8 cellular contexts compared by ENCODE assay signal in the genomic region with DNA sequence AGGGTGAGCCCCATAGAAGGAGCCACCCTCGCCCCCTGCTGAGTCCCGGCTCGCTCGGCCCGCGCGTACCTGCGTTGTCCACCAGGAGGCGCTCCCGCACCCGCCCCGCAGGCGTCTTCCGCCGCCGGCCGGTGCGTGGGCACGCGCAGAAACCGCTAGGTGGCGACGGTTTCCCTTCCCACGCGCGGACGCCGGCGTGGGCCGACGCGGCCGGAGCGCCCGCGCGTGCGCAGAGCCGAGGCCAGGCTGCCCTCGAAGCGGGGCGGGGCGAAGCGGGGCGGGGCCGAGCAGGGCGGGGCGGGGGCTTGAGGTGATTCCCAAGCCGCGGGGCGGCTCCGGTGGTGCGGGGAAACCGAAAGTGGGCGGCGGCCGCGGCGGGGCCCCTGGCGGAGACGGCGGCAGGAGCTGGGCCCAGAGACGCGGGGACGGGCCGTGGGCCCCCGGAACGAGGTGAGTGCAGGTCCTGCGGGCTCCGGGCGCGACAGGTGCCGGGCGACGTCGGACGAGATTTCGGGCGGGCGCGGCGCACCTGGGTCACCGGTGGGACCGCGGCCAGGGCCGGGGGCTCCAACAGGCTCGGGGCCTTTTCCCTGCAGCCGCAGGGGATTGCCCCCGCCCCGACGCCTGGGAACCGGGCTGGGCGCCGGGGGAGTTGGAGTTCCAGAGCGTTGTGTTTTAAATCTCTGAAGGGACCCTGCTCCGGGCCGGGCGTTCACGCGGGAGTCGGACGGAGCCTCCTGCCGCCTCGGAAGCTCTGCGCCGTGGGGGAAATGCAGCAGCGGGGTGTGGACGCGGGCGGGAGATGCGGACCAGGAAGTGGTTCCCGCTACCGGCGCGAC. TPM values are rescaled to one million over a fixed set of nuclear protein-coding genes. Genes with fewer than 3 reads are reported as not detected.
A peak's percentile ranks its signal among the peaks of the same experiment; 100 is the strongest.
DNase-seq lines count a peak whose midpoint lies in the region; ATAC-seq and TF ChIP-seq lines count a peak whose summit lies in the region.

A gene with protein sequence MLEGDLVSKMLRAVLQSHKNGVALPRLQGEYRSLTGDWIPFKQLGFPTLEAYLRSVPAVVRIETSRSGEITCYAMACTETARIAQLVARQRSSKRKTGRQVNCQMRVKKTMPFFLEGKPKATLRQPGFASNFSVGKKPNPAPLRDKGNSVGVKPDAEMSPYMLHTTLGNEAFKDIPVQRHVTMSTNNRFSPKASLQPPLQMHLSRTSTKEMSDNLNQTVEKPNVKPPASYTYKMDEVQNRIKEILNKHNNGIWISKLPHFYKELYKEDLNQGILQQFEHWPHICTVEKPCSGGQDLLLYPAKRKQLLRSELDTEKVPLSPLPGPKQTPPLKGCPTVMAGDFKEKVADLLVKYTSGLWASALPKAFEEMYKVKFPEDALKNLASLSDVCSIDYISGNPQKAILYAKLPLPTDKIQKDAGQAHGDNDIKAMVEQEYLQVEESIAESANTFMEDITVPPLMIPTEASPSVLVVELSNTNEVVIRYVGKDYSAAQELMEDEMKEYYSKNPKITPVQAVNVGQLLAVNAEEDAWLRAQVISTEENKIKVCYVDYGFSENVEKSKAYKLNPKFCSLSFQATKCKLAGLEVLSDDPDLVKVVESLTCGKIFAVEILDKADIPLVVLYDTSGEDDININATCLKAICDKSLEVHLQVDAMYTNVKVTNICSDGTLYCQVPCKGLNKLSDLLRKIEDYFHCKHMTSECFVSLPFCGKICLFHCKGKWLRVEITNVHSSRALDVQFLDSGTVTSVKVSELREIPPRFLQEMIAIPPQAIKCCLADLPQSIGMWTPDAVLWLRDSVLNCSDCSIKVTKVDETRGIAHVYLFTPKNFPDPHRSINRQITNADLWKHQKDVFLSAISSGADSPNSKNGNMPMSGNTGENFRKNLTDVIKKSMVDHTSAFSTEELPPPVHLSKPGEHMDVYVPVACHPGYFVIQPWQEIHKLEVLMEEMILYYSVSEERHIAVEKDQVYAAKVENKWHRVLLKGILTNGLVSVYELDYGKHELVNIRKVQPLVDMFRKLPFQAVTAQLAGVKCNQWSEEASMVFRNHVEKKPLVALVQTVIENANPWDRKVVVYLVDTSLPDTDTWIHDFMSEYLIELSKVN (plus strand): TSS at position 308 of the 839 bp plus-strand sequence. CDS start 16,370 bp downstream, outside the sequence.

- no peaks in the 10 kb centered on the region for H3K36me3 ChIP-seq in mesendoderm (ENCODE audit: control insufficient read depth, insufficient read depth, low read length)

- no peak within 1 kb of the TSS for H2AK5ac ChIP-seq in mesendoderm (ENCODE audit: low read length)

- no peak within 1 kb of the TSS for H3K23ac ChIP-seq in mesendoderm (ENCODE audit: low read length)

- peaks cover 21 to 22% of the 10 kb centered on the region in 2 donors for H3K27me3 Mint-ChIP-seq in effector memory CD8-positive, alpha-beta T cell

- H3K79me1 ChIP-seq in mesendoderm (ENCODE audit: low read length) = no peaks in the 10 kb centered on the region

- H3K4me3 ChIP-seq in mesendoderm (ENCODE audit: low read length) = peak within 1 kb of the TSS; percentile 1

- peak within 1 kb of the TSS; percentile 16 for H3K4me2 ChIP-seq in mesendoderm (ENCODE audit: low read length)

- WGBS in mesendoderm (ENCODE audit: extremely low coverage, insufficient coverage, low lambda C conversion rate) = no CpG with 5 or more reads among the region's 115 CpGs

- H3K4me1 ChIP-seq in mesendoderm (ENCODE audit: control insufficient read depth, low read depth, low read length) = no peaks in the 10 kb centered on the region

- peak in 13 of 14 donors; percentile 23 to 91 (median 73) for DNase-seq in C1 segment of cervical spinal cord (lab: John Stamatoyannopoulos, UW)
- DNase-seq in NCI-H82 (lab: John Stamatoyannopoulos, UW) = peak; percentile 82
- DNase-seq in activated CD8-positive, alpha-beta memory T cell treated with anti-CD3 and anti-CD28 coated beads for 24 hours = peak; percentile 97
- DNase-seq in effector memory CD8-positive, alpha-beta T cell = peak; percentile 90 to 94 (median 91)
- DNase-seq in mesendoderm = peak; percentile 56
- DNase-seq in stimulated activated CD8-positive, alpha-beta memory T cell treated with anti-CD3 and anti-CD28 coated beads, Interleukin-12 subunit alpha, Interleukin-12 subunit beta, amount 100 ng/mL, for 4 hours (ENCODE audit: low read depth) = peak; percentile 93

- no peak within 1 kb of the TSS for H2BK15ac ChIP-seq in mesendoderm (replicated peaks; ENCODE audit: low read depth)

- peaks cover 25 to 35% of the 10 kb centered on the region in 2 donors for H3K4me1 Mint-ChIP-seq in effector memory CD8-positive, alpha-beta T cell (ENCODE audit: low read depth in 2 of 2)

- H3K4me3 Mint-ChIP-seq in effector memory CD8-positive, alpha-beta T cell = peak within 1 kb of the TSS; percentile 83 to 86

- no peak within 1 kb of the TSS for H3K18ac ChIP-seq in mesendoderm (ENCODE audit: low read length)

- H3K79me2 ChIP-seq in mesendoderm (ENCODE audit: control insufficient read depth, insufficient read depth, low read length) = no peaks in the 10 kb centered on the region

- peak; percentile 82 for ATAC-seq in HG03432 (IDR thresholded peaks at IDR 0.05; ENCODE audit: unreplicated experiment)
- peak; percentile 87 for ATAC-seq in effector memory CD8-positive, alpha-beta T cell (replicated peaks)

- peak within 1 kb of the TSS; percentile 92 to 93 for H3K27ac Mint-ChIP-seq in effector memory CD8-positive, alpha-beta T cell

- TF ChIP-seq POLR2A in GM19193 (IDR thresholded peaks at IDR 0.05; ENCODE audit: extremely low read depth, insufficient read depth, insufficient read length) = peak; percentile 55

- no peak within 1 kb of the TSS for H3K27ac ChIP-seq in mesendoderm (ENCODE audit: low read depth, low read length)

- H2BK5ac ChIP-seq in mesendoderm (ENCODE audit: low read length) = no peak within 1 kb of the TSS

- peaks cover 2% of the 10 kb centered on the region for H3K36me3 Mint-ChIP-seq in effector memory CD8-positive, alpha-beta T cell (ENCODE audit: insufficient read depth)

- peak within 1 kb of the TSS; percentile 38 for H3K9ac ChIP-seq in mesendoderm (ENCODE audit: low read length)

- peak within 1 kb of the TSS; percentile 26 for H3K56ac ChIP-seq in mesendoderm (ENCODE audit: low read length)

- no peak within 1 kb of the TSS for H4K5ac ChIP-seq in mesendoderm (ENCODE audit: low read length)

- no peaks in the 10 kb centered on the region for H3K9me3 Mint-ChIP-seq in effector memory CD8-positive, alpha-beta T cell

- no peak within 1 kb of the TSS for H2BK120ac ChIP-seq in mesendoderm (ENCODE audit: low read depth, low read length)

- peak within 1 kb of the TSS; percentile 42 for H4K8ac ChIP-seq in mesendoderm (ENCODE audit: low read depth, low read length)

- H3K4ac ChIP-seq in mesendoderm (ENCODE audit: low read depth, low read length) = no peak within 1 kb of the TSS

- H3K27me3 ChIP-seq in mesendoderm (ENCODE audit: insufficient read depth, low read length, poor library complexity) = no peaks in the 10 kb centered on the region

RNA-seq across cellular contexts. Expression of the gene that starts here (rescaled TPM):
- 2.3 TPM for polyA plus RNA-seq in mesendoderm (2013, experiment 1 of 2)
- 2.2 TPM for polyA plus RNA-seq in mesendoderm (2013, experiment 2 of 2)
